ENCODE assay signal across 8 cellular contexts in genomic region chr1:38013027-38013588, GRCh38. TPM values are rescaled to one million over a fixed set of nuclear protein-coding genes. Genes with fewer than 3 reads are reported as not detected.
DNase-seq lines count a peak whose midpoint lies in the region; ATAC-seq and TF ChIP-seq lines count a peak whose summit lies in the region.

No MANE protein-coding gene starts in this region.

- H3K36me3 ChIP-seq in smooth muscle cell (ENCODE audit: low read depth) = peaks cover 2% of the 10 kb centered on the region

- H3K27me3 ChIP-seq in right cardiac atrium (ENCODE audit: control insufficient read depth, insufficient read depth) (no peaks in the 10 kb centered on the region), smooth muscle cell (ENCODE audit: low read depth) (no peaks in the 10 kb centered on the region)

- peak overlapping the region; percentile 100 for H3K27ac Mint-ChIP-seq in activated T-helper 17 cell treated with anti-CD3 and anti-CD28 coated beads, Interleukin-2, amount 50 U/mL, for 72 hours

- peaks cover 51% of the 10 kb centered on the region for H3K36me3 Mint-ChIP-seq in activated T-helper 17 cell treated with anti-CD3 and anti-CD28 coated beads, Interleukin-2, amount 50 U/mL, for 72 hours (ENCODE audit: low read depth)

- H2AFZ ChIP-seq in smooth muscle cell (ENCODE audit: low read depth) = peak overlapping the region; percentile 66

- peak overlapping the region; percentile 83 for H3K4me2 ChIP-seq in smooth muscle cell

- H3F3A ChIP-seq in smooth muscle cell (ENCODE audit: low read depth) = peaks cover 20% of the 10 kb centered on the region

- H3K27ac ChIP-seq in right cardiac atrium (ENCODE audit: low read length) (peak overlapping the region; percentile 99), smooth muscle cell (ENCODE audit: low read depth) (peak overlapping the region; percentile 96)

- TF ChIP-seq CTCF in GM12864 (IDR thresholded peaks at IDR 0.05; ENCODE audit: low read depth, low read length, missing control alignments) (no peak), smooth muscle cell (IDR thresholded peaks at IDR 0.05; ENCODE audit: borderline replicate concordance, insufficient read depth, poor library complexity, severe bottlenecking) (no peak)

- peaks cover 1% of the 10 kb centered on the region for H3K4me1 ChIP-seq in right cardiac atrium (ENCODE audit: control insufficient read depth, insufficient read depth, low read length)
- peaks cover 14% of the 10 kb centered on the region for H3K4me1 ChIP-seq in smooth muscle cell (ENCODE audit: low read depth)

- WGBS in right cardiac atrium = 6% methylated on average over 8 of the region's 8 CpGs
- WGBS in smooth muscle cell (ENCODE audit: low lambda C conversion rate) = 9% methylated on average over 8 of the region's 8 CpGs

- DNase-seq in GM12864 (ENCODE audit: low read depth) (no peak), right cardiac atrium (no peak), smooth muscle cell (lab: John Stamatoyannopoulos, UW; ENCODE audit: unreplicated experiment) (no peak), HPDE6-E6E7 (ENCODE audit: extremely low spot score) (no peak), iPS-NIHi11 (ENCODE audit: low spot score) (no peak), OCI-M1 (lab: John Stamatoyannopoulos, UW) (no peak)

- peak overlapping the region; percentile 93 for H3K9ac ChIP-seq in smooth muscle cell (ENCODE audit: low read depth)

- H3K4me1 Mint-ChIP-seq in activated T-helper 17 cell treated with anti-CD3 and anti-CD28 coated beads, Interleukin-2, amount 50 U/mL, for 72 hours = peaks cover 19% of the 10 kb centered on the region

- H3K79me2 ChIP-seq in smooth muscle cell (ENCODE audit: low read depth) = peaks cover 48% of the 10 kb centered on the region

- peaks cover 33% of the 10 kb centered on the region for H4K20me1 ChIP-seq in smooth muscle cell (ENCODE audit: low read depth)

- intact Hi-C loops in right cardiac atrium (cut with DNase I) = no loop called here

- H3K4me3 ChIP-seq in GM12864 (ENCODE audit: low read depth, low read length) = peak overlapping the region; percentile 81
- peak overlapping the region; percentile 97 for H3K4me3 ChIP-seq in right cardiac atrium (ENCODE audit: low read length)
- H3K4me3 ChIP-seq in smooth muscle cell = peak overlapping the region; percentile 67

- H3K9me3 ChIP-seq in right cardiac atrium (ENCODE audit: control insufficient read depth, low read length) = no peaks in the 10 kb centered on the region
- no peaks in the 10 kb centered on the region for H3K9me3 ChIP-seq in smooth muscle cell (replicated peaks; ENCODE audit: low read depth)

- no peaks in the 10 kb centered on the region for H3K27me3 Mint-ChIP-seq in activated T-helper 17 cell treated with anti-CD3 and anti-CD28 coated beads, Interleukin-2, amount 50 U/mL, for 72 hours

- H3K9me3 Mint-ChIP-seq in activated T-helper 17 cell treated with anti-CD3 and anti-CD28 coated beads, Interleukin-2, amount 50 U/mL, for 72 hours = no peaks in the 10 kb centered on the region

- ATAC-seq in HG03354 (IDR thresholded peaks at IDR 0.05; ENCODE audit: poor library complexity, severe bottlenecking, unreplicated experiment) (peak; percentile 3), right cardiac atrium (peak; percentile 1 to 18)
- no peak for ATAC-seq in activated T-helper 17 cell treated with anti-CD3 and anti-CD28 coated beads, Interleukin-2, amount 50 U/mL, for 72 hours (replicated peaks)

- peak overlapping the region; percentile 100 for H3K4me3 Mint-ChIP-seq in activated T-helper 17 cell treated with anti-CD3 and anti-CD28 coated beads, Interleukin-2, amount 50 U/mL, for 72 hours

RNA-seq across cellular contexts. Expression of gene UTP11, which starts 0.6 kb away (rescaled TPM):
- 10 to 100 TPM; 41.1 to 60.8 TPM for total RNA-seq in activated T-helper 17 cell treated with anti-CD3 and anti-CD28 coated beads, Interleukin-2, amount 50 U/mL, for 72 hours
- total RNA-seq in right cardiac atrium = 10 to 100 TPM; 25.5 to 31.9 (median 30.0) TPM
- polyA plus RNA-seq in right cardiac atrium = 34.5 TPM
- total RNA-seq in smooth muscle cell = 72.4 and 73.5 TPM in 2 replicates
- 43.7 and 44.4 TPM in 2 replicates for polyA plus RNA-seq in smooth muscle cell

RNA-seq across cellular contexts. Expression of gene FHL3, which starts 7.8 kb away (rescaled TPM):
- total RNA-seq in activated T-helper 17 cell treated with anti-CD3 and anti-CD28 coated beads, Interleukin-2, amount 50 U/mL, for 72 hours = 10 to 100 TPM in 1 of 2 donors, 1 to 10 TPM in 1; 8.6 to 15.5 TPM
- total RNA-seq in right cardiac atrium (10 to 100 TPM in 1 of 4 donors, 1 to 10 TPM in 3; 8.1 to 15.6 (median 9.1) TPM), smooth muscle cell (29.5 and 32.0 TPM in 2 replicates)
- polyA plus RNA-seq in right cardiac atrium (9.7 TPM), smooth muscle cell (67.1 and 70.2 TPM in 2 replicates)

RNA-seq across cellular contexts. Expression of gene SF3A3, which starts 23.3 kb away (rescaled TPM):
- total RNA-seq in activated T-helper 17 cell treated with anti-CD3 and anti-CD28 coated beads, Interleukin-2, amount 50 U/mL, for 72 hours = 100 to 1,000 TPM in 1 of 2 donors, 10 to 100 TPM in 1; 77.5 to 129 TPM
- 10 to 100 TPM; 25.2 to 34.1 (median 31.0) TPM for total RNA-seq in right cardiac atrium
- 14.4 TPM for polyA plus RNA-seq in right cardiac atrium
- 74.9 and 79.6 TPM in 2 replicates for total RNA-seq in smooth muscle cell
- polyA plus RNA-seq in smooth muscle cell = 50.8 and 54.0 TPM in 2 replicates

RNA-seq across cellular contexts. Expression of gene POU3F1, which starts 33.5 kb away (rescaled TPM):
- under 1 TPM; 0.11 TPM for total RNA-seq in activated T-helper 17 cell treated with anti-CD3 and anti-CD28 coated beads, Interleukin-2, amount 50 U/mL, for 72 hours
- total RNA-seq in right cardiac atrium (under 1 TPM in 3 of 4 donors, not detected in 1; 0.09 to 0.17 (median 0.17) TPM), smooth muscle cell (not detected in 2 replicates)
- polyA plus RNA-seq in right cardiac atrium (0.07 TPM), smooth muscle cell (0.55 and 1.4 TPM in 2 replicates)
